In genomic region chr16:26197707-26198106, GRCh38 we compare ENCODE assay signal across 21 cellular contexts.
"Had no signal": no experiment of that assay in that cellular context is flagged by ENCODE, and none has a peak within 500 bp of the region (broad histone marks: within the 10 kb centered on the region; RNA-seq: fewer than 3 reads in every experiment).

No MANE protein-coding gene starts in this region.

- FAIRE-seq: RCC 7860 had no signal

- H3K9ac ChIP-seq: SK-N-SH had no signal

- DNase-seq: KBM-7, MV-4-11, NCI-H1048, NCI-H1105, NCI-H1417, NCI-H1436 treated with DMSO at 0.1 percent for 48 hours, NCI-H1694, NCI-H187 treated with DMSO at 0.1 percent for 48 hours, NCI-H2029 treated with DMSO at 0.1 percent for 48 hours, NCI-H2107, NCI-H2171, NCI-H226, NCI-H446, NCI-H510A, NCI-H524 treated with DMSO at 0.1 percent for 48 hours, NCI-H69, NCI-H774, RPMI8226, SHP77, SK-N-SH had no signal

- H3K9me3 ChIP-seq: SK-N-SH had no signal

- H3K4me2 ChIP-seq: SK-N-SH had no signal
